In genomic region chr16:70685061-70685937, GRCh38 we compare ENCODE assay signal across 1 cellular context.
A peak's percentile ranks its signal among the peaks of the same experiment; 100 is the strongest.
TF ChIP-seq lines count a peak whose summit lies in the region.

No MANE protein-coding gene starts in this region.

TF ChIP-seq in HEK293, 187 proteins besides CTCF, POLR2A, EP300 and RAD21 (continued from another document):
- TF ChIP-seq ZNF169 (tag by site-specific recombination; IDR thresholded peaks at IDR 0.05): no peak
- no peak for TF ChIP-seq ZNF777 (tag by site-specific recombination; IDR thresholded peaks at IDR 0.05; ENCODE audit: borderline replicate concordance)
- TF ChIP-seq ZBTB8A (tag by site-specific recombination; IDR thresholded peaks at IDR 0.05): peak; percentile 48
- no peak for TF ChIP-seq ZNF76 (tag by site-specific recombination; IDR thresholded peaks at IDR 0.05; ENCODE audit: borderline replicate concordance, low read depth)
- TF ChIP-seq ZNF366 (tag by site-specific recombination; conservative IDR thresholded peaks at IDR 0.05): no peak
- no peak for TF ChIP-seq ZNF148 (tag by site-specific recombination; IDR thresholded peaks at IDR 0.05; ENCODE audit: borderline replicate concordance)
